In genomic region chr5:110062246-110062645, GRCh38 we compare ENCODE assay signal across 20 cellular contexts.
DNase-seq lines count a peak whose midpoint lies in the region; ATAC-seq, FAIRE-seq and TF ChIP-seq lines count a peak whose summit lies in the region.
"Had no signal": no experiment of that assay in that cellular context is flagged by ENCODE, and none has a peak within 500 bp of the region (broad histone marks: within the 10 kb centered on the region; RNA-seq: fewer than 3 reads in every experiment).

No MANE protein-coding gene starts in this region.

- H3K9me3 ChIP-seq in liver (ENCODE audit: control insufficient read depth in 4 of 4, low read length in 3 of 4) (no peaks in the 10 kb centered on the region), HepG2 (ENCODE audit: low read length) (no peaks in the 10 kb centered on the region), right lobe of liver (no peaks in the 10 kb centered on the region)
- H3K9me3 ChIP-seq: A549 had no signal

- no peaks in the 10 kb centered on the region for H3K79me2 ChIP-seq in HepG2 (ENCODE audit: insufficient read depth, low read length)

- TF ChIP-seq EP300 in HepG2 (IDR thresholded peaks at IDR 0.05; ENCODE audit: low read depth in 2 of 2, low read length in 2 of 2) (no peak), HepG2 (CRISPR knock-in tag; IDR thresholded peaks at IDR 0.05; ENCODE audit: borderline replicate concordance) (no peak)

- BruUV-seq in HepG2 (replicated peaks; lab: Mats Ljungman, UMichigan) = no TSS peak

- TF ChIP-seq CTCF in liver (IDR thresholded peaks at IDR 0.05; ENCODE audit: low read depth, low read length, missing input control) = no peak
- TF ChIP-seq CTCF in HepG2 (CRISPR knock-in tag; IDR thresholded peaks at IDR 0.05) = no peak
- no peak for TF ChIP-seq CTCF in right lobe of liver (IDR thresholded peaks at IDR 0.05)
- no peak for TF ChIP-seq CTCF in brain microvascular endothelial cell (IDR thresholded peaks at IDR 0.05; ENCODE audit: low read depth, low read length, missing control alignments)

- no peak for DNase-seq in HepG2 (ENCODE audit: low spot score)
- DNase-seq in right lobe of liver = no peak
- no peak for DNase-seq in LoVo (ENCODE audit: low spot score)
- DNase-seq in brain microvascular endothelial cell = no peak
- DNase-seq: AML-193; Caco-2; Calu3; CD4-positive, alpha-beta T cell; CD8-positive, alpha-beta T cell; DMS79 treated with DMSO at 0.1 percent for 48 hours; GF-D8 had no signal

- H3K4me3 ChIP-seq in liver (ENCODE audit: low read depth in 1 of 3, low read length in 3 of 3) = no peak overlapping the region
- H3K4me3 ChIP-seq in HepG2 (replicated peaks in 1 of 3; ENCODE audit: insufficient read depth in 1 of 3, low read depth in 2 of 3, low read length in 3 of 3) = no peak overlapping the region
- no peak overlapping the region for H3K4me3 ChIP-seq in right lobe of liver
- no peak overlapping the region for H3K4me3 ChIP-seq in brain microvascular endothelial cell (ENCODE audit: low read depth, low read length)
- H3K4me3 ChIP-seq: A549; BLaER1 treated with 17β-estradiol and CSF1 and Interleukin-3, amounts not matched to agents 10 nM and 100 nM had no signal

- in situ Hi-C loops in HepG2 (cut with HindIII; ENCODE audit: extremely low pct_ligation_motif_present, low pct_unique_long_range_greater_than_20kb) = no loop called here
- in situ Hi-C loops in brain microvascular endothelial cell (cut with HindIII; ENCODE audit: low pct_ligation_motif_present, low sequenced_read_pairs) = no loop called here

- H3K4me2 ChIP-seq in HepG2 (ENCODE audit: low read depth, low read length) = no peak overlapping the region
- H3K4me2 ChIP-seq: A549 had no signal

- TF ChIP-seq POLR2A in HepG2 (IDR thresholded peaks at IDR 0.05; ENCODE audit: insufficient read depth in 1 of 2, low read depth in 2 of 2, low read length in 2 of 2) = no peak
- no peak for TF ChIP-seq POLR2A in right lobe of liver (IDR thresholded peaks at IDR 0.05)

- no peak overlapping the region for H3K27ac ChIP-seq in liver (ENCODE audit: low read depth in 1 of 2, low read length in 2 of 2)
- H3K27ac ChIP-seq in HepG2 (ENCODE audit: extremely low read length, insufficient read depth, low read length) = no peak overlapping the region
- H3K27ac ChIP-seq in right lobe of liver = peak overlapping the region in 1 of 3 donors; percentile 44
- H3K27ac ChIP-seq in brain microvascular endothelial cell = no peak overlapping the region
- H3K27ac ChIP-seq: 22Rv1; A549; BLaER1 treated with 17β-estradiol and CSF1 and Interleukin-3, amounts not matched to agents 10 nM and 100 nM; C4-2B had no signal

- H3K9ac ChIP-seq in liver (ENCODE audit: low read depth in 1 of 2, low read length in 2 of 2) (no peak overlapping the region), HepG2 (ENCODE audit: insufficient read depth, low read depth, low read length) (no peak overlapping the region)
- H3K9ac ChIP-seq: BLaER1 treated with 17β-estradiol and CSF1 and Interleukin-3, amounts not matched to agents 10 nM and 100 nM had no signal

- CTCF ChIA-PET in HepG2 (lab: Yijun Ruan, JAX; ENCODE audit: low intra/inter-chr PET ratio, low total read pairs) = no interaction called here

- H3K36me3 ChIP-seq in liver (ENCODE audit: control insufficient read depth in 4 of 4, insufficient read depth in 3 of 4, low read depth in 1 of 4, low read length in 3 of 4) = no peaks in the 10 kb centered on the region
- H3K36me3 ChIP-seq in HepG2 (replicated peaks in 1 of 2; ENCODE audit: control insufficient read depth in 1 of 2, insufficient read depth in 2 of 2, low read length in 2 of 2) = no peaks in the 10 kb centered on the region
- H3K36me3 ChIP-seq in right lobe of liver = no peaks in the 10 kb centered on the region
- no peaks in the 10 kb centered on the region for H3K36me3 ChIP-seq in brain microvascular endothelial cell (replicated peaks)
- H3K36me3 ChIP-seq: BLaER1 treated with 17β-estradiol and CSF1 and Interleukin-3, amounts not matched to agents 10 nM and 100 nM had no signal

- H3K27me3 ChIP-seq in liver (ENCODE audit: control insufficient read depth in 4 of 4, insufficient read depth in 4 of 4, low read length in 3 of 4) = no peaks in the 10 kb centered on the region
- no peaks in the 10 kb centered on the region for H3K27me3 ChIP-seq in HepG2 (ENCODE audit: control insufficient read depth in 1 of 2, insufficient read depth in 2 of 2, low read length in 2 of 2)
- H3K27me3 ChIP-seq in right lobe of liver = no peaks in the 10 kb centered on the region
- no peaks in the 10 kb centered on the region for H3K27me3 ChIP-seq in brain microvascular endothelial cell (replicated peaks)
- H3K27me3 ChIP-seq: BLaER1 treated with 17β-estradiol and CSF1 and Interleukin-3, amounts not matched to agents 10 nM and 100 nM had no signal

- 33% methylated on average over 1 of the region's 1 CpG for WGBS in liver
- WGBS in HepG2 (ENCODE audit: low lambda C conversion rate) = 6% methylated on average over 1 of the region's 1 CpG
- WGBS in right lobe of liver (ENCODE audit: insufficient coverage, low coverage, low lambda C conversion rate, missing lambda C conversion rate) = 33% methylated on average over 1 of the region's 1 CpG

- FAIRE-seq in HepG2 (lab: Jason Lieb, UNC) = no peak
- FAIRE-seq: A549, D721Med, G401.6, GM12891, GM19239 had no signal

- H4K20me1 ChIP-seq in HepG2 (ENCODE audit: insufficient read depth, low read length) = no peaks in the 10 kb centered on the region
- H4K20me1 ChIP-seq: BLaER1 treated with 17β-estradiol and CSF1 and Interleukin-3, amounts not matched to agents 10 nM and 100 nM had no signal

- peaks cover 0 to 20% (median 5%) of the 10 kb centered on the region in 4 donors for H3K4me1 ChIP-seq in liver (ENCODE audit: control insufficient read depth in 4 of 4, insufficient read depth in 4 of 4, low read length in 3 of 4)
- no peaks in the 10 kb centered on the region for H3K4me1 ChIP-seq in HepG2 (ENCODE audit: insufficient read depth, low read length)
- peaks cover 0 to 12% (median 0%) of the 10 kb centered on the region in 4 donors for H3K4me1 ChIP-seq in right lobe of liver
- H3K4me1 ChIP-seq: A549, Caco-2 had no signal

- intact Hi-C loops in HepG2 (cut with micrococcal nuclease; ENCODE audit: unreplicated experiment) (no loop called here), right lobe of liver (cut with DNase I) (no loop called here)

- POLR2A ChIA-PET in HepG2 (lab: Yijun Ruan, JAX) = no interaction called here

- ATAC-seq in HepG2 (no peak), right lobe of liver (peak in 3 of 4 donors; percentile 27 to 76 (median 68))
- ATAC-seq: A549; CD8-positive, alpha-beta T cell had no signal

- H2AFZ ChIP-seq in HepG2 (ENCODE audit: low read length) = no peak overlapping the region

- TF ChIP-seq RAD21 in liver (IDR thresholded peaks at IDR 0.05) = peak in 1 of 2 donors; percentile 7
- TF ChIP-seq RAD21 in HepG2 (CRISPR knock-in tag; IDR thresholded peaks at IDR 0.05) = no peak

TF ChIP-seq in liver, 16 proteins besides CTCF, POLR2A, EP300 and RAD21:
- TF ChIP-seq NR2F2 (IDR thresholded peaks at IDR 0.05) (no peak), TAF1 (conservative IDR thresholded peaks at IDR 0.05) (no peak), SP1 (IDR thresholded peaks at IDR 0.05) (peak; percentile 15), RXRA (IDR thresholded peaks at IDR 0.05) (peak in 1 of 2 donors; percentile 55), ATF3 (IDR thresholded peaks at IDR 0.05) (no peak), HNF4A (conservative IDR thresholded peaks at IDR 0.05) (peak; percentile 65 to 73), EGR1 (IDR thresholded peaks at IDR 0.05; ENCODE audit: low read depth in 2 of 2) (no peak)

TF ChIP-seq in HepG2, 621 proteins besides CTCF, POLR2A, EP300 and RAD21 (continues in another document):
- TF ChIP-seq XBP1 (CRISPR knock-in tag; IDR thresholded peaks at IDR 0.05) (no peak), AKNA (CRISPR knock-in tag; IDR thresholded peaks at IDR 0.05; ENCODE audit: borderline replicate concordance) (no peak), RBM39 (IDR thresholded peaks at IDR 0.05; ENCODE audit: low read depth, low read length, poor library complexity, severe bottlenecking) (no peak), ZNF121 (CRISPR knock-in tag; IDR thresholded peaks at IDR 0.05) (no peak)
